In the genomic region with DNA sequence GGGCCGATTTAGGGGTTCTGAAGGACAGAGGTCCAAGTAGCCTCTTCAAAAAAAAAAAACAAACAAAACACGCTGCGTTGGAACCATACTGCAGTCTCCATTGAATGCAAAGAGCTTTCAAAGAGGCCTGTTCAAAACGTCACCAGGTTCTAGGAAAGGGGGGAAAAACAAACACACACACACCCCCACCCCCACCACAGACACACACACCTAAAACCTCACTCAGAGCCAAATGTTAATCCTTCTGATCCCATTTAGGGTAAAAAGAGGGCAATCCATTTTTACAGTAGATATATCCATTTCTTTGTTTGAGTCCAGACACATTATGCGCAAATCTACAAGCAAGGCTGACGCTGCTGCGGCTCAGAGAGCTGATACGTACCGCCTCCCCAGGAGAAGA, we compare ENCODE assay signal across 1 cellular context.
TF ChIP-seq lines count a peak whose summit lies in the region.

No MANE protein-coding gene starts in this region.

TF ChIP-seq in SK-N-SH, 30 proteins besides CTCF, POLR2A, EP300 and RAD21 (continued from another document):
- no peak for TF ChIP-seq REST (IDR thresholded peaks at IDR 0.05; ENCODE audit: low read depth, low read length)
- TF ChIP-seq, protein P1, sequence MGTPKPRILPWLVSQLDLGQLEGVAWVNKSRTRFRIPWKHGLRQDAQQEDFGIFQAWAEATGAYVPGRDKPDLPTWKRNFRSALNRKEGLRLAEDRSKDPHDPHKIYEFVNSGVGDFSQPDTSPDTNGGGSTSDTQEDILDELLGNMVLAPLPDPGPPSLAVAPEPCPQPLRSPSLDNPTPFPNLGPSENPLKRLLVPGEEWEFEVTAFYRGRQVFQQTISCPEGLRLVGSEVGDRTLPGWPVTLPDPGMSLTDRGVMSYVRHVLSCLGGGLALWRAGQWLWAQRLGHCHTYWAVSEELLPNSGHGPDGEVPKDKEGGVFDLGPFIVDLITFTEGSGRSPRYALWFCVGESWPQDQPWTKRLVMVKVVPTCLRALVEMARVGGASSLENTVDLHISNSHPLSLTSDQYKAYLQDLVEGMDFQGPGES (IDR thresholded peaks at IDR 0.05; ENCODE audit: low read depth, low read length) = no peak
